In the genomic region with DNA sequence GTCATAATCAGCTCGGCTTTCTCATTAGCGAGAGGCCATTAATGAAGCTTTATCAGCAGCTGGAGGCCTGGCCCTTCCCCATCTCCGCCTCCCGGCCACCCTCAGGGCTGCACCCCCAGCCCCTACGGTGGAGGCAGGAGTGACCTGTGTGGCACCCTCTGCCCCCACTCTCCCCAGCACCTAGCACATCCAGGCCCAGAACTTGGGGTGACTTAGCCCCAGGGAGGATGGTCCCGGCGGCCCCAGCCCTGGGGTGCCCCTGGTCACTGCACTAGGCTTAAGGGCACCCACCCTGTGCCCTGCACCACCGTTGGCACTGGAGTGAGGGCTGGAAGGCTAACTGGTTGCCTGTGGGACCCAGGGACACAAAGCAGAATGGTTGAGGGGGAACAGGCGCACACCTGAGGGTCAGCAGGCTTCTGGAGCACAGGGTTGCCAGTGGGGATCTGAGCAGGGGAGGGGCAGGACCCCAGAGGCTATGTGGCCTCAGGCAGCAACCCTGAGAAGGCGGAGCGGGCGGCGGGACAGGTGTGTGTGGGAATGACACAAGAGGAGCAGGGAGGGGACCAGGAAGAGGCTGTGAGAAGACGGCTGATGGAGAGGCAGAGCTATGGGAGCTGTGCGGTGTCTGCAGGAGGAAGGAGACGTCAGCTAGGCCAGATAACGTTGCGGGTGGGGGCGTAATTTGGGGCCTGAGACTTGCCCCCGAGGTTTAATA, we compare ENCODE assay signal across 18 cellular contexts.
DNase-seq lines count a peak whose midpoint lies in the region; ATAC-seq, FAIRE-seq and TF ChIP-seq lines count a peak whose summit lies in the region.
"Had no signal": no experiment of that assay in that cellular context is flagged by ENCODE, and none has a peak within 500 bp of the region (broad histone marks: within the 10 kb centered on the region; RNA-seq: fewer than 3 reads in every experiment).

No MANE protein-coding gene starts in this region.

- ATAC-seq in right cardiac atrium: no peak
- ATAC-seq in natural killer cell treated with Interleukin-12 subunit alpha and Interleukin-12 subunit beta and Interleukin-15 and Interleukin-18, amount 100 ng/mL, for 72 hours: no peak
- ATAC-seq: GM12878 had no signal

- no peak overlapping the region for H3K9ac ChIP-seq in H1 (replicated peaks in 1 of 4; ENCODE audit: extremely low read depth in 1 of 4, low read depth in 3 of 4, low read length in 3 of 4)
- peak overlapping the region; percentile 60 for H3K9ac ChIP-seq in neuronal stem cell (ENCODE audit: low read depth, low read length, poor library complexity)

- no peaks in the 10 kb centered on the region for H3K36me3 ChIP-seq in H1 (ENCODE audit: control insufficient read depth in 2 of 4, insufficient read depth in 4 of 4, low read length in 3 of 4)
- no peaks in the 10 kb centered on the region for H3K36me3 ChIP-seq in neuronal stem cell (replicated peaks in 1 of 2; ENCODE audit: control insufficient read depth in 2 of 2, insufficient read depth in 2 of 2, low read length in 2 of 2)

- no peaks in the 10 kb centered on the region for H3K79me2 ChIP-seq in H1 (ENCODE audit: control insufficient read depth in 1 of 2, insufficient read depth in 2 of 2, low read length in 2 of 2)

- no peaks in the 10 kb centered on the region for H3K9me3 ChIP-seq in right cardiac atrium (ENCODE audit: control insufficient read depth, low read length)
- no peaks in the 10 kb centered on the region for H3K9me3 ChIP-seq in H1 (ENCODE audit: insufficient read depth in 2 of 2, low read depth in 1 of 2, low read length in 1 of 2)
- no peaks in the 10 kb centered on the region for H3K9me3 ChIP-seq in neuronal stem cell (replicated peaks in 1 of 2; ENCODE audit: control insufficient read depth in 2 of 2, insufficient read depth in 1 of 2, low read depth in 1 of 2, low read length in 2 of 2)

- H3K4ac ChIP-seq in H1 (replicated peaks; ENCODE audit: insufficient read length, low read depth, low read length) (no peak overlapping the region), neuronal stem cell (ENCODE audit: low read length) (no peak overlapping the region)

- no peak for FAIRE-seq in H1 (lab: Jason Lieb, UNC)
- FAIRE-seq: GM12878 had no signal

- no peak for TF ChIP-seq EP300 in H1 (IDR thresholded peaks at IDR 0.05; ENCODE audit: borderline replicate concordance in 1 of 2, low read depth in 2 of 2, low read length in 2 of 2)

- H3K27me3 ChIP-seq in right cardiac atrium (ENCODE audit: control insufficient read depth, insufficient read depth) (no peaks in the 10 kb centered on the region), H1 (replicated peaks in 1 of 4; ENCODE audit: control insufficient read depth in 3 of 4, extremely low read depth in 1 of 4, insufficient read depth in 3 of 4, low read length in 3 of 4) (no peaks in the 10 kb centered on the region), neuronal stem cell (ENCODE audit: control insufficient read depth in 3 of 3, insufficient read depth in 3 of 3, low read depth in 1 of 3, low read length in 3 of 3) (peaks cover 0 to 40% (median 0%) of the 10 kb centered on the region in 3 experiments)

- H3K79me1 ChIP-seq in H1 (ENCODE audit: low read depth, low read length): no peaks in the 10 kb centered on the region
- peaks cover 2% of the 10 kb centered on the region for H3K79me1 ChIP-seq in neuronal stem cell (ENCODE audit: low read depth, low read length)

- no peak for TF ChIP-seq CTCF in H1 (IDR thresholded peaks at IDR 0.05; ENCODE audit: control extremely low read depth in 1 of 3, insufficient read depth in 1 of 3, low read depth in 1 of 3, low read length in 3 of 3)
- TF ChIP-seq CTCF in nephron progenitor cell (IDR thresholded peaks at IDR 0.05): no peak

- no peak overlapping the region for H4K5ac ChIP-seq in H1 (ENCODE audit: insufficient read length, low read depth, low read length)

- H2BK12ac ChIP-seq in H1 (ENCODE audit: low read depth, low read length) (0 out of 2 replicates have a peak overlapping the region, but pooled peaks have one; percentile 9), neuronal stem cell (ENCODE audit: low read length) (peak overlapping the region; percentile 73)

- no peaks in the 10 kb centered on the region for H4K20me1 ChIP-seq in H1 (replicated peaks in 1 of 2; ENCODE audit: control insufficient read depth in 1 of 2, insufficient read depth in 2 of 2, low read length in 2 of 2)

- peaks cover 0 to 2% of the 10 kb centered on the region in 2 donors for H3K27me3 Mint-ChIP-seq in natural killer cell treated with Interleukin-12 subunit alpha and Interleukin-12 subunit beta and Interleukin-15 and Interleukin-18, amount 100 ng/mL, for 72 hours
- peaks cover 42% of the 10 kb centered on the region for H3K27me3 Mint-ChIP-seq in nephron progenitor cell (ENCODE audit: low read depth, poor library complexity)

- H2AK5ac ChIP-seq in H1 (ENCODE audit: low read depth, low read length) (no peak overlapping the region), neuronal stem cell (ENCODE audit: low read depth, low read length) (peak overlapping the region; percentile 96)

- H3K4me3 Mint-ChIP-seq in natural killer cell treated with Interleukin-12 subunit alpha and Interleukin-12 subunit beta and Interleukin-15 and Interleukin-18, amount 100 ng/mL, for 72 hours: no peak overlapping the region
- no peak overlapping the region for H3K4me3 Mint-ChIP-seq in nephron progenitor cell
- H3K4me3 Mint-ChIP-seq: B cell; CD4-positive, CD25-positive, alpha-beta regulatory T cell; CD8-positive, alpha-beta memory T cell; H9 had no signal

- H3K18ac ChIP-seq in H1 (ENCODE audit: extremely low read depth, low read length) (no peak overlapping the region), neuronal stem cell (ENCODE audit: low read length) (peak overlapping the region; percentile 76)

- H3K4me1 Mint-ChIP-seq in natural killer cell treated with Interleukin-12 subunit alpha and Interleukin-12 subunit beta and Interleukin-15 and Interleukin-18, amount 100 ng/mL, for 72 hours (ENCODE audit: low read depth in 2 of 2): peaks cover 0 to 3% of the 10 kb centered on the region in 2 donors
- peaks cover 22% of the 10 kb centered on the region for H3K4me1 Mint-ChIP-seq in nephron progenitor cell

- no peak overlapping the region for H3K23ac ChIP-seq in H1 (ENCODE audit: insufficient read length)
- peak overlapping the region; percentile 93 for H3K23ac ChIP-seq in neuronal stem cell (ENCODE audit: low read depth, low read length, poor library complexity)

- H4K91ac ChIP-seq in H1 (replicated peaks; ENCODE audit: insufficient read length, low read length) (no peak overlapping the region), neuronal stem cell (ENCODE audit: low read depth, low read length, poor library complexity) (peak overlapping the region; percentile 92)

- H2BK120ac ChIP-seq in H1 (replicated peaks; ENCODE audit: low read depth, low read length) (no peak overlapping the region), neuronal stem cell (ENCODE audit: low read depth, low read length) (peak overlapping the region; percentile 61)

- WGBS in right cardiac atrium: 57% methylated on average over 20 of the region's 20 CpGs
- WGBS in H1 (ENCODE audit: extremely low coverage in 1 of 2, insufficient coverage in 1 of 2, insufficient read length in 1 of 2, insufficient replicate concordance in 2 of 2, low coverage in 1 of 2, low lambda C conversion rate in 2 of 2, missing lambda C conversion rate in 1 of 2), 2 experiments: 94% methylated on average over 20 of the region's 20 CpGs; no CpG with 5 or more reads in 1 of the 2 experiments
- no CpG with 5 or more reads among the region's 20 CpGs for WGBS in neuronal stem cell (ENCODE audit: extremely low coverage in 2 of 2, insufficient read length in 2 of 2, insufficient replicate concordance in 1 of 2), 2 donors

- H3K4me3 ChIP-seq in right cardiac atrium (ENCODE audit: low read length): no peak overlapping the region
- H3K4me3 ChIP-seq in H1 (ENCODE audit: extremely low read depth in 1 of 4, insufficient read depth in 2 of 4, low read depth in 3 of 4, low read length in 4 of 4): no peak overlapping the region
- no peak overlapping the region for H3K4me3 ChIP-seq in neuronal stem cell (ENCODE audit: low read length in 2 of 2)
- H3K4me3 ChIP-seq: GM12878 had no signal

- CTCF ChIA-PET in H1 (lab: Charles Lee; ENCODE audit: partially characterized antibody): interaction anchor here (0.8 to 5.0 kb wide), 10 partner anchors 8 to 43 kb away, joined by 3 to 32 read pairs (median 3); no protein-coding TSS in a partner anchor

- H2BK20ac ChIP-seq in H1 (ENCODE audit: low read length): no peak overlapping the region

- POLR2A ChIA-PET in H1 (lab: Charles Lee; ENCODE audit: partially characterized antibody): no interaction called here

- H4K8ac ChIP-seq in H1 (ENCODE audit: extremely low read depth, insufficient read depth, low read length) (peak overlapping the region; percentile 65; the same call in 1 of the 2 replicates), neuronal stem cell (ENCODE audit: low read depth, low read length) (no peak overlapping the region)

- H3K4me1 ChIP-seq in right cardiac atrium (ENCODE audit: control insufficient read depth, insufficient read depth, low read length) (no peaks in the 10 kb centered on the region), H1 (replicated peaks in 1 of 4; ENCODE audit: control insufficient read depth in 3 of 4, insufficient read depth in 4 of 4, low read length in 3 of 4) (peaks cover 0 to 15% (median 8%) of the 10 kb centered on the region in 4 experiments; a peak in 5 of 7 replicates), neuronal stem cell (ENCODE audit: control insufficient read depth in 2 of 2, insufficient read depth in 1 of 2, low read depth in 1 of 2, low read length in 2 of 2) (no peaks in the 10 kb centered on the region)

- H2BK5ac ChIP-seq in H1 (ENCODE audit: low read depth, low read length) (no peak overlapping the region), neuronal stem cell (ENCODE audit: low read length) (peak overlapping the region; percentile 39)

- TF ChIP-seq RAD21 in H1 (IDR thresholded peaks at IDR 0.05 in 1 of 2, conservative IDR thresholded peaks at IDR 0.05 in 1 of 2; ENCODE audit: low read depth in 2 of 2, low read length in 2 of 2): no peak

- no peak for TF ChIP-seq POLR2A in H1 (IDR thresholded peaks at IDR 0.05; ENCODE audit: control extremely low read depth in 1 of 2, low read depth in 2 of 2, low read length in 2 of 2)

- H3K27ac ChIP-seq in right cardiac atrium (ENCODE audit: low read length): no peak overlapping the region
- no peak overlapping the region for H3K27ac ChIP-seq in H1 (ENCODE audit: low read depth, low read length)
- H3K27ac ChIP-seq in neuronal stem cell (replicated peaks; ENCODE audit: low read length): no peak overlapping the region

- DNase-seq in right cardiac atrium (peak; percentile 10 to 41 (median 40)), cardiac septum (ENCODE audit: low spot score) (no peak), H1 (ENCODE audit: low read depth in 1 of 2, low spot score in 2 of 2) (no peak), neuronal stem cell (ENCODE audit: low spot score) (no peak), nephron progenitor cell (no peak)
- DNase-seq in natural killer cell treated with Interleukin-12 subunit alpha and Interleukin-12 subunit beta and Interleukin-15 and Interleukin-18, amount 100 ng/mL, for 72 hours (ENCODE audit: low spot score): no peak
- DNase-seq: C1 segment of cervical spinal cord; CD4-positive, CD25-positive, alpha-beta regulatory T cell; CD8-positive, alpha-beta memory T cell; COR-L47; DMS 273 treated with DMSO at 0.1 percent for 48 hours; DMS53; DND-41; EL; GOT3; H9 had no signal

- no peak overlapping the region for H3K4me2 ChIP-seq in H1 (ENCODE audit: insufficient read depth in 1 of 2, low read depth in 2 of 2, low read length in 2 of 2)
- H3K4me2 ChIP-seq in neuronal stem cell (ENCODE audit: insufficient read depth, low read length, poor library complexity, severe bottlenecking): no peak overlapping the region

- no peaks in the 10 kb centered on the region for H3K36me3 Mint-ChIP-seq in natural killer cell treated with Interleukin-12 subunit alpha and Interleukin-12 subunit beta and Interleukin-15 and Interleukin-18, amount 100 ng/mL, for 72 hours
- H3K36me3 Mint-ChIP-seq in nephron progenitor cell (ENCODE audit: low read depth): no peaks in the 10 kb centered on the region
- H3K36me3 Mint-ChIP-seq: CD4-positive, CD25-positive, alpha-beta regulatory T cell; CD8-positive, alpha-beta memory T cell had no signal

- intact Hi-C loops in right cardiac atrium (cut with DNase I): no loop called here
- intact Hi-C loops in cardiac septum (cut with DNase I): no loop called here

- H3K23me2 ChIP-seq in H1 (ENCODE audit: low read depth, low read length): no peaks in the 10 kb centered on the region

- no peak overlapping the region for H3K56ac ChIP-seq in H1 (replicated peaks; ENCODE audit: insufficient read length, low read depth, low read length)

- H2AFZ ChIP-seq in H1 (ENCODE audit: low read length) (no peak overlapping the region), neuronal stem cell (ENCODE audit: low read length) (no peak overlapping the region)

- no peak overlapping the region for H3K27ac Mint-ChIP-seq in natural killer cell treated with Interleukin-12 subunit alpha and Interleukin-12 subunit beta and Interleukin-15 and Interleukin-18, amount 100 ng/mL, for 72 hours
- no peak overlapping the region for H3K27ac Mint-ChIP-seq in nephron progenitor cell
- H3K27ac Mint-ChIP-seq: B cell; CD4-positive, CD25-positive, alpha-beta regulatory T cell; CD8-positive, alpha-beta memory T cell; H9 had no signal

- H3K14ac ChIP-seq in H1 (ENCODE audit: insufficient read length): peak overlapping the region; percentile 71
- H3K14ac ChIP-seq in neuronal stem cell (ENCODE audit: low read length): peak overlapping the region; percentile 56

- H2BK15ac ChIP-seq in H1 (ENCODE audit: low read length) (no peak overlapping the region), neuronal stem cell (ENCODE audit: low read length) (peak overlapping the region; percentile 85)

- H3K9me3 Mint-ChIP-seq in natural killer cell treated with Interleukin-12 subunit alpha and Interleukin-12 subunit beta and Interleukin-15 and Interleukin-18, amount 100 ng/mL, for 72 hours: no peaks in the 10 kb centered on the region
- H3K9me3 Mint-ChIP-seq in nephron progenitor cell: no peaks in the 10 kb centered on the region
- H3K9me3 Mint-ChIP-seq: CD4-positive, CD25-positive, alpha-beta regulatory T cell; CD8-positive, alpha-beta memory T cell; H9 had no signal

Comparison
In these comparisons a context has a peak if more than half of its experiments do, and no peak if none do; other contexts are left out.
1. DNase-seq: peak in right cardiac atrium (3 of 3); none in cardiac septum (single experiment), H1 (0 of 2), neuronal stem cell (single experiment), natural killer cell treated with Interleukin-12 subunit alpha and Interleukin-12 subunit beta and Interleukin-15 and Interleukin-18, amount 100 ng/mL, for 72 hours (single experiment) and nephron progenitor cell (single experiment).